10 cellular contexts compared by ENCODE assay signal in genomic region chr9:35680331-35681105, GRCh38. TPM values are rescaled to one million over a fixed set of nuclear protein-coding genes. Genes with fewer than 3 reads are reported as not detected.
DNase-seq lines count a peak whose midpoint lies in the region; ATAC-seq and TF ChIP-seq lines count a peak whose summit lies in the region.
"Had no signal": no experiment of that assay in that cellular context is flagged by ENCODE, and none has a peak within 500 bp of the region (broad histone marks: within the 10 kb centered on the region; RNA-seq: fewer than 3 reads in every experiment).

No MANE protein-coding gene starts in this region.

- H2BK5ac ChIP-seq in H9 (ENCODE audit: insufficient read length, low read length): no peak overlapping the region

- H4K8ac ChIP-seq in H9 (replicated peaks; ENCODE audit: insufficient read length, low read depth, low read length): no peak overlapping the region

- peak overlapping the region; percentile 66; the same call in 1 of the 2 replicates for H3K14ac ChIP-seq in H9 (ENCODE audit: insufficient read depth, low read length)

- DNase-seq in ELF-1 (ENCODE audit: low read depth, low spot score) (peak; percentile 88), H9 (peak; percentile 79), memory B cell (ENCODE audit: low spot score in 2 of 2) (no peak), DMS53 treated with DMSO at 0.1 percent for 48 hours (lab: John Stamatoyannopoulos, UW; ENCODE audit: unreplicated experiment) (no peak), LoVo (ENCODE audit: low spot score) (no peak)
- no peak for DNase-seq in activated T-cell treated with anti-CD3 and anti-CD28 coated beads, Interleukin-2, amount 50 U/mL, for 1 hour
- DNase-seq: occipital lobe had no signal

- no peak overlapping the region for H2BK12ac ChIP-seq in H9 (ENCODE audit: insufficient read length, low read depth, low read length)

- H2BK20ac ChIP-seq in H9 (ENCODE audit: low read depth, low read length, poor library complexity, severe bottlenecking): no peak overlapping the region

- ATAC-seq in memory B cell (ENCODE audit: low read depth) (peak; percentile 87), GM21825 (IDR thresholded peaks at IDR 0.05; ENCODE audit: unreplicated experiment) (no peak)

- no peak overlapping the region for H2AFZ ChIP-seq in H9 (ENCODE audit: low read length)

- no peak for TF ChIP-seq CTCF in H9 (conservative IDR thresholded peaks at IDR 0.05)

- H3K9me3 Mint-ChIP-seq in H9: no peaks in the 10 kb centered on the region
- no peaks in the 10 kb centered on the region for H3K9me3 Mint-ChIP-seq in memory B cell
- H3K9me3 Mint-ChIP-seq: dendritic cell treated with granulocyte-macrophage colony-stimulating factor and Interleukin-4, amounts not matched to agents 40 ng/mL and 50 ng/mL, for 4 days had no signal

- no peak overlapping the region for H3K23ac ChIP-seq in H9 (ENCODE audit: insufficient read length, low read depth, low read length)

- H3K36me3 Mint-ChIP-seq in H9 (ENCODE audit: insufficient read depth in 1 of 3, low read depth in 3 of 3): peaks cover 29 to 38% (median 38%) of the 10 kb centered on the region in 3 experiments; a peak in 6 of 7 replicates
- H3K36me3 Mint-ChIP-seq in memory B cell: no peaks in the 10 kb centered on the region

- WGBS in H9 (ENCODE audit: extremely low coverage, insufficient read length, low lambda C conversion rate): no CpG with 5 or more reads among the region's 15 CpGs

- H3K56ac ChIP-seq in H9 (ENCODE audit: insufficient read length, low read depth, low read length): no peak overlapping the region

- H2BK120ac ChIP-seq in H9 (ENCODE audit: low read depth, low read length, poor library complexity, severe bottlenecking): no peak overlapping the region

- no peaks in the 10 kb centered on the region; the same call in none of the 2 replicates for H3K4me1 ChIP-seq in H9 (ENCODE audit: insufficient read depth, low read length)

- H3K27me3 Mint-ChIP-seq in H9 (ENCODE audit: low read depth) (peaks cover 16% of the 10 kb centered on the region), memory B cell (peaks cover 3% of the 10 kb centered on the region)

- H3K27me3 ChIP-seq in H9 (ENCODE audit: insufficient read depth, low read length): no peaks in the 10 kb centered on the region; the same call in 1 of the 2 replicates

- H3K4me1 Mint-ChIP-seq in H9 (peaks cover 22 to 28% of the 10 kb centered on the region in 2 experiments), memory B cell (peaks cover 37% of the 10 kb centered on the region)

- no peaks in the 10 kb centered on the region for H3K23me2 ChIP-seq in H9 (ENCODE audit: insufficient read length, low read depth, low read length, poor library complexity, severe bottlenecking)

- no peak overlapping the region for H2AK5ac ChIP-seq in H9 (ENCODE audit: insufficient read length, low read length)

- H3K4me2 ChIP-seq in H9 (ENCODE audit: insufficient read depth, insufficient read length, low read length): peak overlapping the region; percentile 27

- H4K91ac ChIP-seq in H9 (ENCODE audit: insufficient read length, low read depth, low read length): no peak overlapping the region

- peak overlapping the region in 1 of 3 experiments; percentile 46; a peak in 2 of 7 replicates for H3K27ac Mint-ChIP-seq in H9
- peak overlapping the region; percentile 82 for H3K27ac Mint-ChIP-seq in memory B cell
- H3K27ac Mint-ChIP-seq: dendritic cell treated with granulocyte-macrophage colony-stimulating factor and Interleukin-4, amounts not matched to agents 40 ng/mL and 50 ng/mL, for 4 days had no signal

- no peaks in the 10 kb centered on the region for H3K79me2 ChIP-seq in H9 (ENCODE audit: insufficient read depth, low read length)

- H3K4ac ChIP-seq in H9 (ENCODE audit: low read depth, low read length): no peak overlapping the region

- no peaks in the 10 kb centered on the region for H3K79me1 ChIP-seq in H9 (ENCODE audit: insufficient read depth, low read depth, low read length, poor library complexity, severe bottlenecking)

- no peak overlapping the region for H2BK15ac ChIP-seq in H9 (ENCODE audit: low read depth, low read length)

- no peak overlapping the region for H3K27ac ChIP-seq in H9 (ENCODE audit: insufficient read length, low read depth, low read length)

- H3K9ac ChIP-seq in H9 (ENCODE audit: extremely low read depth, insufficient read length, low read length): no peak overlapping the region

- H4K5ac ChIP-seq in H9 (ENCODE audit: insufficient read length, low read depth, low read length): no peak overlapping the region

- H3T11ph ChIP-seq in H9 (ENCODE audit: low read length): no peak overlapping the region

- H3K9me3 ChIP-seq in H9 (ENCODE audit: control insufficient read depth, low read depth, low read length): no peaks in the 10 kb centered on the region

- H3K18ac ChIP-seq in H9 (ENCODE audit: insufficient read length, low read depth, low read length): no peak overlapping the region

- peak; percentile 50 for TF ChIP-seq POLR2A in Raji (IDR thresholded peaks at IDR 0.05; ENCODE audit: insufficient read depth, low read depth, low read length)

- H4K20me1 ChIP-seq in H9 (ENCODE audit: control insufficient read depth, insufficient read depth, insufficient read length): no peaks in the 10 kb centered on the region

- H3K4me3 Mint-ChIP-seq in H9 (peak overlapping the region in 1 of 2 experiments; percentile 33; a peak in 1 of 5 replicates), memory B cell (peak overlapping the region; percentile 61)
- H3K4me3 Mint-ChIP-seq: dendritic cell treated with granulocyte-macrophage colony-stimulating factor and Interleukin-4, amounts not matched to agents 40 ng/mL and 50 ng/mL, for 4 days had no signal

RNA-seq across cellular contexts. Expression of gene CA9, which starts 6.8 kb away (rescaled TPM):
- total RNA-seq in H9 (2021): 0.94 and 1.9 TPM in 2 replicates

RNA-seq across cellular contexts. Expression of gene TPM2, which starts 9.2 kb away (rescaled TPM):
- 221 and 225 TPM in 2 replicates for total RNA-seq in H9 (2021)

RNA-seq across cellular contexts. Expression of gene ARHGEF39, which starts 15.5 kb away (rescaled TPM):
- total RNA-seq in H9 (2021): 21.6 and 24.4 TPM in 2 replicates

RNA-seq across cellular contexts. Expression of gene CCDC107, which starts 22.4 kb away (rescaled TPM):
- 11.3 and 12.0 TPM in 2 replicates for total RNA-seq in H9 (2021)

RNA-seq across cellular contexts. Expression of gene RMRP, which starts 22.7 kb away (rescaled TPM):
- total RNA-seq in H9 (2021): 18,417 and 20,652 TPM in 2 replicates

Comparison
In these comparisons a context has a peak if more than half of its experiments do, and no peak if none do; other contexts are left out.
1. DNase-seq: peak in ELF-1 (single experiment) and H9 (single experiment); none in memory B cell (0 of 2), DMS53 treated with DMSO at 0.1 percent for 48 hours (single experiment), activated T-cell treated with anti-CD3 and anti-CD28 coated beads, Interleukin-2, amount 50 U/mL, for 1 hour (single experiment) and LoVo (single experiment).